Comparison of ENCODE assay signal across 1 cellular context in the genomic region with DNA sequence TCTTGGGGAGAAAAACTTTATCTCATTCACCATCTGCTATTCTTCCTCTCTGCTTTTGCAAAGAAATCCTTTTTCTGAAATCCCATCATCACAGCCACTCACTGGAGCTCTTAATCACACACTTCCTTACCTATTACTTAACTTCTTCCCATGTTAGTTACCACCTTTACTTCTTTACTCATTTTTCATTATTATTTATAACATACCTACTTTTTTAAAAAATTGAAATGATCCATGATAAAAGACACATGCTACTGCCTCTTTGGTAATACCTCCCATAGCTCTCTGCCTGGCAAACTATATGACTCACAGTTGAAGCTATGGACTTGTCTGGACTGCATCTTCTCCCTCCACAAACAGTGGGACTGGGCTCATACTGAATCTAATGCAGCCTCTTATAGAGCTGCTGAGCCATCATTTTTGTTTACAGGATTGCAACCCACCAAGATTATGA.
TF ChIP-seq lines count a peak whose summit lies in the region.

No MANE protein-coding gene starts in this region.

TF ChIP-seq in HEK293, 187 proteins besides CTCF, POLR2A, EP300 and RAD21 (continued from another document):
- TF ChIP-seq ZNF600 (tag by site-specific recombination; IDR thresholded peaks at IDR 0.05) (0 out of 2 replicates have a peak, but pooled peaks have one; percentile 45), ZNF114 (tag by site-specific recombination; IDR thresholded peaks at IDR 0.05) (no peak), ZNF292 (tag by site-specific recombination; IDR thresholded peaks at IDR 0.05; ENCODE audit: borderline replicate concordance, low read depth) (no peak), ZNF621 (tag by site-specific recombination; IDR thresholded peaks at IDR 0.05) (no peak), ZNF792 (tag by site-specific recombination; IDR thresholded peaks at IDR 0.05) (no peak), GLIS1 (tag by site-specific recombination; IDR thresholded peaks at IDR 0.05) (no peak), ZNF132 (tag by site-specific recombination; IDR thresholded peaks at IDR 0.05; ENCODE audit: borderline replicate concordance) (no peak), ZNF311 (tag by site-specific recombination; IDR thresholded peaks at IDR 0.05; ENCODE audit: borderline replicate concordance) (no peak), RBAK (tag by site-specific recombination; IDR thresholded peaks at IDR 0.05) (no peak), OVOL3 (tag by site-specific recombination; IDR thresholded peaks at IDR 0.05) (no peak), PRDM6 (tag by site-specific recombination; IDR thresholded peaks at IDR 0.05) (0 out of 2 replicates have a peak, but pooled peaks have one; percentile 19), PRDM1 (tag by site-specific recombination; IDR thresholded peaks at IDR 0.05) (0 out of 2 replicates have a peak, but pooled peaks have one; percentile 43), ZNF112 (tag by site-specific recombination; IDR thresholded peaks at IDR 0.05) (no peak), ZNF391 (tag by site-specific recombination; IDR thresholded peaks at IDR 0.05; ENCODE audit: borderline replicate concordance, low read depth) (no peak), ZNF473 (tag by site-specific recombination; IDR thresholded peaks at IDR 0.05) (no peak)
- TF ChIP-seq, protein P1, sequence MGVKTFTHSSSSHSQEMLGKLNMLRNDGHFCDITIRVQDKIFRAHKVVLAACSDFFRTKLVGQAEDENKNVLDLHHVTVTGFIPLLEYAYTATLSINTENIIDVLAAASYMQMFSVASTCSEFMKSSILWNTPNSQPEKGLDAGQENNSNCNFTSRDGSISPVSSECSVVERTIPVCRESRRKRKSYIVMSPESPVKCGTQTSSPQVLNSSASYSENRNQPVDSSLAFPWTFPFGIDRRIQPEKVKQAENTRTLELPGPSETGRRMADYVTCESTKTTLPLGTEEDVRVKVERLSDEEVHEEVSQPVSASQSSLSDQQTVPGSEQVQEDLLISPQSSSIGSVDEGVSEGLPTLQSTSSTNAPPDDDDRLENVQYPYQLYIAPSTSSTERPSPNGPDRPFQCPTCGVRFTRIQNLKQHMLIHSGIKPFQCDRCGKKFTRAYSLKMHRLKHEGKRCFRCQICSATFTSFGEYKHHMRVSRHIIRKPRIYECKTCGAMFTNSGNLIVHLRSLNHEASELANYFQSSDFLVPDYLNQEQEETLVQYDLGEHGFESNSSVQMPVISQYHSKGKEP (tag by site-specific recombination; IDR thresholded peaks at IDR 0.05) = no peak
- TF ChIP-seq, protein P2, sequence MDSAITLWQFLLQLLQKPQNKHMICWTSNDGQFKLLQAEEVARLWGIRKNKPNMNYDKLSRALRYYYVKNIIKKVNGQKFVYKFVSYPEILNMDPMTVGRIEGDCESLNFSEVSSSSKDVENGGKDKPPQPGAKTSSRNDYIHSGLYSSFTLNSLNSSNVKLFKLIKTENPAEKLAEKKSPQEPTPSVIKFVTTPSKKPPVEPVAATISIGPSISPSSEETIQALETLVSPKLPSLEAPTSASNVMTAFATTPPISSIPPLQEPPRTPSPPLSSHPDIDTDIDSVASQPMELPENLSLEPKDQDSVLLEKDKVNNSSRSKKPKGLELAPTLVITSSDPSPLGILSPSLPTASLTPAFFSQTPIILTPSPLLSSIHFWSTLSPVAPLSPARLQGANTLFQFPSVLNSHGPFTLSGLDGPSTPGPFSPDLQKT (IDR thresholded peaks at IDR 0.05; ENCODE audit: borderline replicate concordance, low read depth, low read length) = no peak
